21 cellular contexts compared by ENCODE assay signal in genomic region chr5:121424976-121425375, GRCh38.
"Had no signal": no experiment of that assay in that cellular context is flagged by ENCODE, and none has a peak within 500 bp of the region (broad histone marks: within the 10 kb centered on the region; RNA-seq: fewer than 3 reads in every experiment).

No MANE protein-coding gene starts in this region.

- H3K9me3 ChIP-seq: heart left ventricle, prostate gland, right lobe of liver, testis, transverse colon had no signal

- H3K27ac ChIP-seq: epithelial cell of prostate, esophagus muscularis mucosa, foreskin keratinocyte, heart left ventricle, parathyroid adenoma, prostate gland, right lobe of liver, spleen, testis, transverse colon had no signal

- H3K9ac ChIP-seq: parathyroid adenoma had no signal

- H3K4me3 ChIP-seq: esophagus muscularis mucosa, heart left ventricle, prostate gland, right lobe of liver, spleen, testis, transverse colon had no signal

- DNase-seq: central memory CD4-positive, alpha-beta T cell; cortex of kidney; effector memory CD4-positive, alpha-beta T cell; foreskin keratinocyte; heart left ventricle; hippocampal formation; kidney glomerular epithelial cell; mammary epithelial cell; right lobe of liver; spleen; stimulated activated CD4-positive, alpha-beta T cell treated with anti-CD3 and anti-CD28 coated beads, Interleukin-15, amount 100 ng/mL, for 24 hours; stimulated activated CD4-positive, alpha-beta T cell treated with anti-CD3 and anti-CD28 coated beads, Interleukin-1b, Interleukin-23, amount 100 ng/mL, for 48 hours; stimulated activated CD4-positive, alpha-beta T cell treated with anti-CD3 and anti-CD28 coated beads, Interleukin-4, amount 100 ng/mL, for 24 hours; stimulated activated naive B cell treated with anti-CD40 and anti-IgM and Interleukin-4, amounts not matched to agents 10 μg/mL and 1 μg/mL and 100 μg/mL, for 72 hours; stimulated activated naive CD8-positive, alpha-beta T cell treated with anti-CD3 and anti-CD28 coated beads, Interleukin-15, amount 100 ng/mL, for 72 hours; testis; transverse colon had no signal

- H3K27me3 ChIP-seq: esophagus muscularis mucosa, foreskin keratinocyte, heart left ventricle, right lobe of liver, spleen, testis, transverse colon had no signal

- H3K4me1 ChIP-seq: esophagus muscularis mucosa, foreskin keratinocyte, heart left ventricle, parathyroid adenoma, prostate gland, right lobe of liver, spleen, testis, transverse colon had no signal

- H3K79me2 ChIP-seq: parathyroid adenoma had no signal

- H2AFZ ChIP-seq: parathyroid adenoma had no signal

- H3K36me3 ChIP-seq: esophagus muscularis mucosa, heart left ventricle, prostate gland, right lobe of liver, spleen, transverse colon had no signal
